In the genomic region with DNA sequence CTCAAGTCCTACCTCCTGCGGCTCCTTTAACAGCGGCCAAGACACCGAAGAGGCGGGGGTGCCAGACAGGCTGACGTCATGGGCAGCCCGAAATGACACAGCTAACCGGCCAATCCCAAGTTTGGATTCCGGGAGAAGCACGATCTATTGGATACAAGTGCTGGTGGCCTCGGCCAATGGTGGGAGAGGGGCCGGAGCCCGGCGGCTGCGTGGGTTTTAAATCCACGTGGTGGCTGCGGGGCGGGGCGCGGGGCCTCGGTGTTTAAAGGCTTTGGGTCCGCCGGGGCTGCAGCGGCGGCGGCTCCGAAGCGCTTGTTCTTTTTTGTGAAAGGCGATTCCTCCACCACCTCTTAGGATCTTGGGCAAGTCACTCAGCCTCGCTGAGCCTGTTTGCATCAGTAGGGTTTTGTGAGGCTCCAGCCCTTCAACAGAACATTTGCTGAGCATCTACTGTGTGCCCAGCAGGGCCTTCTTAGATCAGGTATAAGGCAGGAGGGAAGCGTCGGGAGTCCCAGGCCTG, we compare ENCODE assay signal across 8 cellular contexts. TPM values are rescaled to one million over a fixed set of nuclear protein-coding genes. Genes with fewer than 3 reads are reported as not detected.
A peak's percentile ranks its signal among the peaks of the same experiment; 100 is the strongest.
DNase-seq lines count a peak whose midpoint lies in the region; ATAC-seq, FAIRE-seq and TF ChIP-seq lines count a peak whose summit lies in the region.

No MANE protein-coding gene starts in this region.

- no TSS peak for BruUV-seq in endothelial cell of umbilical vein (replicated peaks; lab: Mats Ljungman, UMichigan)

- H3K9me3 ChIP-seq in CD4-positive, alpha-beta T cell (ENCODE audit: control insufficient read depth, low read length), result no peaks in the 10 kb centered on the region
- H3K9me3 ChIP-seq in endothelial cell of umbilical vein (replicated peaks; ENCODE audit: control insufficient read depth, insufficient read depth, low read length), result no peaks in the 10 kb centered on the region
- H3K9me3 ChIP-seq in mesodermal cell (ENCODE audit: control insufficient read depth, low read length), result no peaks in the 10 kb centered on the region

- peak overlapping the region; percentile 75 for H3K27ac Mint-ChIP-seq in CD4-positive, alpha-beta T cell

- peak overlapping the region; percentile 92 for H2AFZ ChIP-seq in endothelial cell of umbilical vein (ENCODE audit: low read depth, low read length)

- peaks cover 16% of the 10 kb centered on the region for H3K4me1 Mint-ChIP-seq in CD4-positive, alpha-beta T cell (ENCODE audit: low read depth)

- no peak for TF ChIP-seq CTCF in CD4-positive, alpha-beta T cell (IDR thresholded peaks at IDR 0.05)
- no peak for TF ChIP-seq CTCF in GM20000 (IDR thresholded peaks at IDR 0.05; ENCODE audit: extremely low read depth, missing control alignments)
- TF ChIP-seq CTCF in endothelial cell of umbilical vein (IDR thresholded peaks at IDR 0.05; ENCODE audit: extremely low read depth in 1 of 2, insufficient read depth in 1 of 2, low read depth in 1 of 2, low read length in 2 of 2), result no peak

- H3K36me3 ChIP-seq in endothelial cell of umbilical vein (ENCODE audit: control insufficient read depth in 2 of 2, extremely low read depth in 1 of 2, insufficient read depth in 2 of 2, low read length in 2 of 2) (no peaks in the 10 kb centered on the region), mesodermal cell (ENCODE audit: control insufficient read depth, insufficient read depth, low read length) (no peaks in the 10 kb centered on the region)

- H3K27me3 Mint-ChIP-seq in CD4-positive, alpha-beta T cell, result no peaks in the 10 kb centered on the region

- intact Hi-C loops in CD4-positive, alpha-beta T cell (cut with DNase I, micrococcal nuclease), result loop anchor here (1.0 to 10.0 kb wide), 4 partner anchors 8 to 934 kb away; partner anchors contain the start of genes PMEPA1 (in 2 of the 2), VAPB (in 2 of the 2) and STX16 (in 1 of the 2)
- intact Hi-C loops in endothelial cell of umbilical vein (cut with micrococcal nuclease), result loop anchor here (1.0 to 10.0 kb wide), 4 partner anchors 8 to 1176 kb away; partner anchors contain the start of gene PMEPA1

- CTCF ChIA-PET in CD4-positive, alpha-beta T cell (lab: Charles Lee), result interaction anchor here (1.0 kb wide), 1 partner anchor 96 kb away, joined by 4 read pairs; no protein-coding TSS in a partner anchor
- CTCF ChIA-PET in endothelial cell of umbilical vein (lab: Charles Lee), result interaction anchor here (0.8 to 1.4 kb wide), 3 partner anchors 9 to 96 kb away, joined by 3 to 4 read pairs (median 3); partner anchors contain the start of gene PMEPA1

- peak; percentile 96 for FAIRE-seq in endothelial cell of umbilical vein (lab: Jason Lieb, UNC)

- peak overlapping the region in 1 of 3 experiments; percentile 11 for H3K4me3 ChIP-seq in endothelial cell of umbilical vein (replicated peaks in 1 of 3; ENCODE audit: insufficient read depth in 1 of 3, low read depth in 1 of 3, low read length in 3 of 3)
- peak overlapping the region; percentile 32 for H3K4me3 ChIP-seq in mesodermal cell (ENCODE audit: extremely low read depth, insufficient read depth, low read length, poor library complexity, severe bottlenecking)

- no peaks in the 10 kb centered on the region for H3K27me3 ChIP-seq in CD4-positive, alpha-beta T cell (ENCODE audit: control insufficient read depth, insufficient read depth, low read length)
- peaks cover 2 to 10% of the 10 kb centered on the region in 2 experiments for H3K27me3 ChIP-seq in endothelial cell of umbilical vein (ENCODE audit: control insufficient read depth in 2 of 2, insufficient read depth in 2 of 2, low read length in 2 of 2)

- no peaks in the 10 kb centered on the region for H3K36me3 Mint-ChIP-seq in CD4-positive, alpha-beta T cell (ENCODE audit: low read depth)

- H3K4me2 ChIP-seq in endothelial cell of umbilical vein (ENCODE audit: insufficient read depth, low read length), result peak overlapping the region; percentile 67

- POLR2A ChIA-PET in CD4-positive, alpha-beta T cell (lab: Charles Lee), result interaction anchor here (0.6 to 1.8 kb wide), 3 partner anchors 9 to 99 kb away, joined by 3 to 8 read pairs (median 8); partner anchors contain the start of genes PMEPA1 and ZBP1
- POLR2A ChIA-PET in endothelial cell of umbilical vein (lab: Charles Lee), result interaction anchor here (1.6 kb wide), 1 partner anchor 9 kb away, joined by 4 read pairs; the partner anchor contains the start of gene PMEPA1

- DNase-seq in CD4-positive, alpha-beta T cell, result peak; percentile 74 to 88 (median 84)
- DNase-seq in GM20000 (ENCODE audit: low spot score), result peak; percentile 94
- peak; percentile 100 for DNase-seq in HPDE6-E6E7 (ENCODE audit: extremely low spot score)
- DNase-seq in NOMO-1 (lab: John Stamatoyannopoulos, UW; ENCODE audit: unreplicated experiment in 2 of 2), result peak; percentile 94 to 98
- DNase-seq in activated T-cell treated with anti-CD3 and anti-CD28 coated beads for 1 hour (ENCODE audit: low read depth), result peak; percentile 76
- DNase-seq in endothelial cell of umbilical vein (ENCODE audit: low read depth, low spot score), result peak; percentile 97
- peak; percentile 72 for DNase-seq in stimulated activated CD8-positive, alpha-beta memory T cell treated with anti-CD3 and anti-CD28 coated beads, Interleukin-15, amount 100 ng/mL, for 1 hour (ENCODE audit: low read depth)

- no peaks in the 10 kb centered on the region for H3K9me1 ChIP-seq in endothelial cell of umbilical vein (replicated peaks; ENCODE audit: control insufficient read depth, extremely low read depth, insufficient read depth, low read length)

- WGBS in mesodermal cell (ENCODE audit: insufficient coverage in 2 of 2), 2 experiments, result 5 to 7% methylated on average over 17 to 29 of the region's 31 CpGs

- peak; percentile 97 for ATAC-seq in CD4-positive, alpha-beta T cell (ENCODE audit: poor library complexity)

- no peak overlapping the region for H3K27ac ChIP-seq in CD4-positive, alpha-beta T cell (ENCODE audit: low read depth, low read length)
- H3K27ac ChIP-seq in endothelial cell of umbilical vein (ENCODE audit: insufficient read depth, low read depth, low read length) (no peak overlapping the region), mesodermal cell (ENCODE audit: low read depth, low read length, severe bottlenecking) (no peak overlapping the region)

- H3K79me2 ChIP-seq in endothelial cell of umbilical vein (ENCODE audit: control insufficient read depth, insufficient read depth, low read length), result no peaks in the 10 kb centered on the region

- H3K4me3 Mint-ChIP-seq in CD4-positive, alpha-beta T cell, result peak overlapping the region; percentile 69

- dilution Hi-C loops in endothelial cell of umbilical vein (cut with MboI; ENCODE audit: extremely low pct_ligation_motif_present, low sequenced_read_pairs), result no loop called here

- TF ChIP-seq POLR2A in endothelial cell of umbilical vein (IDR thresholded peaks at IDR 0.05; ENCODE audit: low read depth, low read length), result no peak

- no peaks in the 10 kb centered on the region for H3K9me3 Mint-ChIP-seq in CD4-positive, alpha-beta T cell

- no peak overlapping the region for H3K9ac ChIP-seq in endothelial cell of umbilical vein (replicated peaks; ENCODE audit: extremely low read depth, insufficient read depth, low read length)

- H3K4me1 ChIP-seq in endothelial cell of umbilical vein (ENCODE audit: control insufficient read depth, extremely low read depth, insufficient read depth, low read length) (peaks cover 4% of the 10 kb centered on the region), mesodermal cell (ENCODE audit: control insufficient read depth, insufficient read depth, low read length, poor library complexity, severe bottlenecking) (peaks cover 6% of the 10 kb centered on the region)

- no peaks in the 10 kb centered on the region for H4K20me1 ChIP-seq in endothelial cell of umbilical vein (replicated peaks; ENCODE audit: control insufficient read depth, extremely low read depth, insufficient read depth, low read length)

TF ChIP-seq in endothelial cell of umbilical vein, 7 proteins besides CTCF, POLR2A, EP300 and RAD21:
- TF ChIP-seq FOS (IDR thresholded peaks at IDR 0.05; ENCODE audit: borderline replicate concordance, insufficient read depth, low read length) (no peak), POLR2AphosphoS5 (IDR thresholded peaks at IDR 0.05; ENCODE audit: insufficient read depth, low read depth, low read length) (no peak), EZH2 (IDR thresholded peaks at IDR 0.05; ENCODE audit: borderline replicate concordance, low read depth, low read length, severe bottlenecking) (no peak), GATA2 (IDR thresholded peaks at IDR 0.05; ENCODE audit: insufficient read depth, insufficient read length, low read depth, low read length) (no peak), JUN (IDR thresholded peaks at IDR 0.05; ENCODE audit: borderline replicate concordance, insufficient read depth, insufficient read length, low read depth) (peak; percentile 28), MYC (IDR thresholded peaks at IDR 0.05; ENCODE audit: low read depth, low read length) (no peak)
- TF ChIP-seq, protein P1, sequence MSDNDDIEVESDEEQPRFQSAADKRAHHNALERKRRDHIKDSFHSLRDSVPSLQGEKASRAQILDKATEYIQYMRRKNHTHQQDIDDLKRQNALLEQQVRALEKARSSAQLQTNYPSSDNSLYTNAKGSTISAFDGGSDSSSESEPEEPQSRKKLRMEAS (IDR thresholded peaks at IDR 0.05; ENCODE audit: insufficient read depth, insufficient read length), result peak; percentile 79

RNA-seq across cellular contexts. Expression of gene PMEPA1, which starts 8.7 kb away (rescaled TPM):
- 10 to 100 TPM; 15.7 to 18.0 TPM for total RNA-seq in CD4-positive, alpha-beta T cell
- 31.6 and 47.1 TPM in 2 replicates for total RNA-seq in endothelial cell of umbilical vein
- polyA plus RNA-seq in endothelial cell of umbilical vein, result 33.2 and 53.9 TPM in 2 replicates
- polyA plus RNA-seq in endothelial cell of umbilical vein (2011; cell fraction: cytosol; rRNA removed), result 13.6 and 20.4 TPM in 2 replicates
- 10.5 and 10.8 TPM in 2 replicates for polyA plus RNA-seq in endothelial cell of umbilical vein (2011; cell fraction: nucleus; rRNA removed)
- polyA plus RNA-seq in endothelial cell of umbilical vein (2012), result 18.8 and 25.3 TPM in 2 replicates
- polyA minus RNA-seq in endothelial cell of umbilical vein, result 20.7 and 21.9 TPM in 2 replicates
- polyA minus RNA-seq in endothelial cell of umbilical vein (2011; cell fraction: cytosol; rRNA and poly(A)+ RNA removed), result 8.5 TPM
- 5.9 and 6.2 TPM in 2 replicates for polyA minus RNA-seq in endothelial cell of umbilical vein (2011; cell fraction: nucleus; rRNA and poly(A)+ RNA removed)
- polyA plus RNA-seq in mesodermal cell (2013, experiment 1 of 2), result 22.8 TPM
- polyA plus RNA-seq in mesodermal cell (2013, experiment 2 of 2), result 14.7 TPM
